27 cellular contexts compared by ENCODE assay signal in the genomic region with DNA sequence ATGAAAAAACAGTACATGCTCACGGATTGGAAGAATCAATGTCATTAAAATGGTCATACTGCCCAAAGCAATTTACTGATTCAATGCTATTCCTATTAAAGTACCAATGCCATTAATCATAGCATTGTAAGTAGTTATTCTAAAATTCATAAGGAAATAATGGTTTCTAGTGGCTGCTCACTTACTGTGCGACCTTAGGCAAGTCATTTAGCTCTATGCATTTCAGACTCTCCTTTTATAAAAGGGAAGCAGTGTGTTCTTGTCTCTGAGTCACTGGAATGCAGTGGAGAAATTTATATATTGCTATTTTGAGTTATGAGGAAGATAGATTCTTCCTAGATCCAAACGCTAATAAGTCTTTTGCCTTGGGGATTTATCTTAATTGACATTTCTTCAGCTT.
DNase-seq lines count a peak whose midpoint lies in the region; ATAC-seq, FAIRE-seq and TF ChIP-seq lines count a peak whose summit lies in the region.
"Had no signal": no experiment of that assay in that cellular context is flagged by ENCODE, and none has a peak within 500 bp of the region (broad histone marks: within the 10 kb centered on the region; RNA-seq: fewer than 3 reads in every experiment).

No MANE protein-coding gene starts in this region.

- no peaks in the 10 kb centered on the region for H3K9me3 ChIP-seq in mammary epithelial cell (replicated peaks; ENCODE audit: insufficient read depth, low read length)
- no peaks in the 10 kb centered on the region for H3K9me3 ChIP-seq in breast epithelium
- H3K9me3 ChIP-seq in suprapubic skin: no peaks in the 10 kb centered on the region
- H3K9me3 ChIP-seq: A549; BLaER1 treated with 17β-estradiol and CSF1 and Interleukin-3, amounts not matched to agents 10 nM and 100 nM had no signal

- H2AFZ ChIP-seq in mammary epithelial cell (ENCODE audit: low read depth, low read length): no peak overlapping the region

- CTCF ChIA-PET in mammary epithelial cell (lab: Charles Lee; ENCODE audit: low non-redundant PET): no interaction called here

- no peak for FAIRE-seq in bronchial epithelial cell (lab: Jason Lieb, UNC)
- FAIRE-seq: A549, GM12878, GM12892, GM19239 had no signal

- WGBS in mammary epithelial cell (ENCODE audit: low coverage, missing lambda C conversion rate): 71% methylated on average over 3 of the region's 3 CpGs
- 64% methylated on average over 3 of the region's 3 CpGs for WGBS in suprapubic skin

- H3K27ac ChIP-seq in mammary epithelial cell (ENCODE audit: insufficient read depth, low read depth, low read length) (no peak overlapping the region), breast epithelium (no peak overlapping the region), foreskin keratinocyte (no peak overlapping the region), suprapubic skin (no peak overlapping the region)
- H3K27ac ChIP-seq: 22Rv1; A549; BLaER1 treated with 17β-estradiol and CSF1 and Interleukin-3, amounts not matched to agents 10 nM and 100 nM; C4-2B had no signal

- ATAC-seq in foreskin keratinocyte (peak; percentile 72), GM19324 (IDR thresholded peaks at IDR 0.05; ENCODE audit: low FRiP score, unreplicated experiment) (no peak)
- ATAC-seq: A549, GM12878 had no signal

- peak; percentile 5 for DNase-seq in mammary epithelial cell
- no peak for DNase-seq in breast epithelium (ENCODE audit: low spot score in 2 of 2)
- DNase-seq in bronchial epithelial cell (ENCODE audit: low read depth): peak; percentile 15
- DNase-seq in foreskin keratinocyte: peak; percentile 9 to 71
- no peak for DNase-seq in suprapubic skin (ENCODE audit: low spot score in 2 of 2)
- DNase-seq in CD14-positive monocyte (ENCODE audit: low spot score): no peak
- DNase-seq: AML-193; CD4-positive, alpha-beta memory T cell; CD4-positive, CD25-positive, alpha-beta regulatory T cell; CD8-positive, alpha-beta memory T cell; COR-L47; DMS 273 treated with DMSO at 0.1 percent for 48 hours; DMS153; DMS53; DMS79; DND-41; EL; GDM1 had no signal

- no peak overlapping the region for H3K4me3 ChIP-seq in mammary epithelial cell (replicated peaks in 1 of 3; ENCODE audit: insufficient read depth in 1 of 3, low read depth in 2 of 3, low read length in 3 of 3)
- H3K4me3 ChIP-seq in breast epithelium: no peak overlapping the region
- no peak overlapping the region for H3K4me3 ChIP-seq in bronchial epithelial cell (ENCODE audit: low read depth, low read length)
- H3K4me3 ChIP-seq in suprapubic skin: no peak overlapping the region
- H3K4me3 ChIP-seq: A549; BLaER1 treated with 17β-estradiol and CSF1 and Interleukin-3, amounts not matched to agents 10 nM and 100 nM; GM12878 had no signal

- no peaks in the 10 kb centered on the region for H3K36me3 Mint-ChIP-seq in CD14-positive monocyte
- H3K36me3 Mint-ChIP-seq: CD4-positive, alpha-beta memory T cell; CD4-positive, CD25-positive, alpha-beta regulatory T cell; CD8-positive, alpha-beta memory T cell had no signal

- H3K4me1 ChIP-seq in mammary epithelial cell (ENCODE audit: insufficient read depth, low read length) (no peaks in the 10 kb centered on the region), breast epithelium (no peaks in the 10 kb centered on the region), foreskin keratinocyte (peaks cover 8% of the 10 kb centered on the region), suprapubic skin (no peaks in the 10 kb centered on the region)
- H3K4me1 ChIP-seq: A549; BLaER1 treated with 17β-estradiol and CSF1 and Interleukin-3, amounts not matched to agents 10 nM and 100 nM had no signal

- no peak overlapping the region for H3K27ac Mint-ChIP-seq in CD14-positive monocyte
- H3K27ac Mint-ChIP-seq: B cell; CD4-positive, alpha-beta memory T cell; CD4-positive, CD25-positive, alpha-beta regulatory T cell; CD8-positive, alpha-beta memory T cell had no signal

- H3K4me2 ChIP-seq in mammary epithelial cell (ENCODE audit: insufficient read depth, low read depth, low read length): no peak overlapping the region
- H3K4me2 ChIP-seq: A549; BLaER1 treated with 17β-estradiol and CSF1 and Interleukin-3, amounts not matched to agents 10 nM and 100 nM had no signal

- BruUV-seq in mammary epithelial cell (replicated peaks; lab: Mats Ljungman, UMichigan): no TSS peak

- dilution Hi-C loops in mammary epithelial cell (cut with HindIII; ENCODE audit: low sequenced_read_pairs): no loop called here

- H3K9ac ChIP-seq in mammary epithelial cell (ENCODE audit: insufficient read depth, low read length): no peak overlapping the region
- H3K9ac ChIP-seq: BLaER1 treated with 17β-estradiol and CSF1 and Interleukin-3, amounts not matched to agents 10 nM and 100 nM had no signal

- TF ChIP-seq EP300 in suprapubic skin (IDR thresholded peaks at IDR 0.05): no peak

- H3K9me3 Mint-ChIP-seq in CD14-positive monocyte: peaks cover 0 to 3% (median 1%) of the 10 kb centered on the region in 7 donors

- in situ Hi-C loops in mammary epithelial cell (cut with MboI; ENCODE audit: low sequenced_read_pairs in 2 of 2): no loop called here

- H3K27me3 ChIP-seq in mammary epithelial cell (ENCODE audit: insufficient read depth, low read length) (no peaks in the 10 kb centered on the region), breast epithelium (no peaks in the 10 kb centered on the region), bronchial epithelial cell (ENCODE audit: control insufficient read depth, insufficient read depth, low read length) (no peaks in the 10 kb centered on the region), foreskin keratinocyte (no peaks in the 10 kb centered on the region), suprapubic skin (no peaks in the 10 kb centered on the region)
- H3K27me3 ChIP-seq: BLaER1 treated with 17β-estradiol and CSF1 and Interleukin-3, amounts not matched to agents 10 nM and 100 nM had no signal

- TF ChIP-seq CTCF in mammary epithelial cell (conservative IDR thresholded peaks at IDR 0.05 in 1 of 2, IDR thresholded peaks at IDR 0.05 in 1 of 2; ENCODE audit: extremely low read depth in 1 of 2, insufficient read depth in 1 of 2, low read depth in 1 of 2, low read length in 2 of 2): no peak
- no peak for TF ChIP-seq CTCF in breast epithelium (IDR thresholded peaks at IDR 0.05)
- no peak for TF ChIP-seq CTCF in bronchial epithelial cell (IDR thresholded peaks at IDR 0.05; ENCODE audit: insufficient read depth, low read length, severe bottlenecking)
- no peak for TF ChIP-seq CTCF in foreskin keratinocyte (conservative IDR thresholded peaks at IDR 0.05)
- TF ChIP-seq CTCF in suprapubic skin (IDR thresholded peaks at IDR 0.05): no peak
- TF ChIP-seq CTCF in CD14-positive monocyte (IDR thresholded peaks at IDR 0.05): no peak

- no peaks in the 10 kb centered on the region for H4K20me1 ChIP-seq in mammary epithelial cell (ENCODE audit: insufficient read depth, low read length)
- H4K20me1 ChIP-seq: BLaER1 treated with 17β-estradiol and CSF1 and Interleukin-3, amounts not matched to agents 10 nM and 100 nM had no signal

- H3K4me3 Mint-ChIP-seq in CD14-positive monocyte: no peak overlapping the region
- H3K4me3 Mint-ChIP-seq: B cell; CD4-positive, alpha-beta memory T cell; CD4-positive, CD25-positive, alpha-beta regulatory T cell; CD8-positive, alpha-beta memory T cell had no signal

- TF ChIP-seq POLR2A in breast epithelium (IDR thresholded peaks at IDR 0.05) (no peak), suprapubic skin (IDR thresholded peaks at IDR 0.05) (no peak)

- no peaks in the 10 kb centered on the region for H3K4me1 Mint-ChIP-seq in CD14-positive monocyte
- H3K4me1 Mint-ChIP-seq: B cell; CD4-positive, alpha-beta memory T cell; CD4-positive, CD25-positive, alpha-beta regulatory T cell; CD8-positive, alpha-beta memory T cell had no signal

- H3K36me3 ChIP-seq in mammary epithelial cell (ENCODE audit: insufficient read depth, low read length) (no peaks in the 10 kb centered on the region), breast epithelium (no peaks in the 10 kb centered on the region), bronchial epithelial cell (ENCODE audit: control insufficient read depth, insufficient read depth, low read length) (no peaks in the 10 kb centered on the region), suprapubic skin (no peaks in the 10 kb centered on the region)
- H3K36me3 ChIP-seq: BLaER1 treated with 17β-estradiol and CSF1 and Interleukin-3, amounts not matched to agents 10 nM and 100 nM had no signal

- H3K27me3 Mint-ChIP-seq in CD14-positive monocyte (ENCODE audit: low read depth in 3 of 3): peaks cover 0 to 2% (median 0%) of the 10 kb centered on the region in 3 donors
- H3K27me3 Mint-ChIP-seq: B cell; CD4-positive, alpha-beta memory T cell; CD4-positive, CD25-positive, alpha-beta regulatory T cell; CD8-positive, alpha-beta memory T cell had no signal

- no peaks in the 10 kb centered on the region for H3K79me2 ChIP-seq in mammary epithelial cell (ENCODE audit: insufficient read depth, low read length)

- intact Hi-C loops in mammary epithelial cell (cut with micrococcal nuclease): no loop called here
- intact Hi-C loops in breast epithelium (cut with DNase I; ENCODE audit: low total_unique reads): no loop called here
- intact Hi-C loops in CD14-positive monocyte (cut with micrococcal nuclease): no loop called here

Comparison
In these comparisons a context has a peak if more than half of its experiments do, and no peak if none do; other contexts are left out.
1. DNase-seq: peak in mammary epithelial cell (single experiment), bronchial epithelial cell (single experiment) and foreskin keratinocyte (2 of 2); none in breast epithelium (0 of 2), suprapubic skin (0 of 2) and CD14-positive monocyte (single experiment).